In genomic region chr16:30010817-30011504, GRCh38 we compare ENCODE assay signal across 8 cellular contexts. TPM values are rescaled to one million over a fixed set of nuclear protein-coding genes. Genes with fewer than 3 reads are reported as not detected.
DNase-seq lines count a peak whose midpoint lies in the region; ATAC-seq and TF ChIP-seq lines count a peak whose summit lies in the region.

Gene DOC2A, minus strand, starts transcription at chr16:30011027. Its CDS starts 805 bp downstream, at chr16:30010222.

- no peaks in the 10 kb centered on the region for H3K79me2 ChIP-seq in SK-N-SH (ENCODE audit: insufficient read depth)

- H3K36me3 ChIP-seq in SK-N-SH (replicated peaks in 1 of 2; ENCODE audit: control insufficient read depth in 1 of 2, insufficient read depth in 2 of 2, low read length in 1 of 2), result peaks cover 0 to 2% of the 10 kb centered on the region in 2 experiments

- POLR2A ChIA-PET in SK-N-SH (lab: Yijun Ruan, JAX), result interaction anchor here (0.6 to 1.0 kb wide), 2 partner anchors 54 to 125 kb away, joined by 3 read pairs; partner anchors contain the start of gene ALDOA

- peak within 1 kb of the TSS; percentile 85; the same call in 1 of the 2 replicates for H3K4me2 ChIP-seq in SK-N-SH

- H3F3A ChIP-seq in SK-N-SH (replicated peaks; ENCODE audit: insufficient read depth), result no peaks in the 10 kb centered on the region

- no peak for TF ChIP-seq RAD21 in SK-N-SH (IDR thresholded peaks at IDR 0.05; ENCODE audit: low read length)

- no peak for TF ChIP-seq CTCF in SK-N-SH (IDR thresholded peaks at IDR 0.05)

- 3% methylated on average over 51 of the region's 84 CpGs for WGBS in SK-N-SH (ENCODE audit: low lambda C conversion rate)

- no peaks in the 10 kb centered on the region for H3K9me2 ChIP-seq in SK-N-SH

- no peak within 1 kb of the TSS for H3K9ac ChIP-seq in SK-N-SH

- no peak for TF ChIP-seq EP300 in SK-N-SH (IDR thresholded peaks at IDR 0.05; ENCODE audit: borderline replicate concordance in 1 of 2, low read depth in 1 of 2, low read length in 1 of 2)

- no peaks in the 10 kb centered on the region for H4K20me1 ChIP-seq in SK-N-SH (ENCODE audit: insufficient read depth)

- no peak within 1 kb of the TSS for H2AFZ ChIP-seq in SK-N-SH (ENCODE audit: low read depth)

- H3K9me3 ChIP-seq in SK-N-SH, result no peaks in the 10 kb centered on the region

- H3K27me3 ChIP-seq in SK-N-SH (ENCODE audit: insufficient read depth), result no peaks in the 10 kb centered on the region

- ATAC-seq in GM18520 (IDR thresholded peaks at IDR 0.05; ENCODE audit: unreplicated experiment), result no peak

- H3K4me3 ChIP-seq in SK-N-SH (ENCODE audit: low read depth in 2 of 2, low read length in 1 of 2), result peak within 1 kb of the TSS; percentile 46 to 53; a peak in 3 of 4 replicates

- DNase-seq in stimulated activated CD4-positive, alpha-beta T cell treated with anti-CD3 and anti-CD28 coated beads, Interleukin-12 subunit alpha, Interleukin-12 subunit beta, amount 100 ng/mL, for 4 hours, result peak; percentile 40
- DNase-seq in stimulated activated CD4-positive, alpha-beta T cell treated with anti-CD3 and anti-CD28 coated beads, Interleukin-1b, Interleukin-23, amount 100 ng/mL, for 48 hours, result no peak
- DNase-seq in SK-N-SH, result peak; percentile 93
- peak; percentile 71 for DNase-seq in ecto neural progenitor cell (ENCODE audit: low spot score)
- DNase-seq in occipital lobe (lab: John Stamatoyannopoulos, UW), result no peak
- no peak for DNase-seq in activated gamma-delta T cell treated with Interleukin-2 at 50 U/mL for 16 hours
- DNase-seq in HuH-7 (ENCODE audit: low spot score), result no peak

- H3K27ac ChIP-seq in SK-N-SH (ENCODE audit: low read depth in 2 of 2, low read length in 1 of 2), result no peak within 1 kb of the TSS

- H3K4me1 ChIP-seq in SK-N-SH (ENCODE audit: control insufficient read depth in 1 of 2, insufficient read depth in 2 of 2, low read depth in 1 of 2, low read length in 1 of 2), result peaks cover 0 to 5% of the 10 kb centered on the region in 2 experiments; a peak in 1 of 4 replicates

- CTCF ChIA-PET in SK-N-SH (lab: Yijun Ruan, JAX), result interaction anchor here (1.5 kb wide), 1 partner anchor 14 kb away, joined by 4 read pairs; no protein-coding TSS in a partner anchor

TF ChIP-seq in SK-N-SH, 30 proteins besides CTCF, POLR2A, EP300 and RAD21:
- no peak for TF ChIP-seq RFX5 (IDR thresholded peaks at IDR 0.05; ENCODE audit: low read length)
- no peak for TF ChIP-seq JUND (IDR thresholded peaks at IDR 0.05)
- TF ChIP-seq SMC3 (IDR thresholded peaks at IDR 0.05; ENCODE audit: low read depth, low read length), result no peak
- no peak for TF ChIP-seq MEF2A (IDR thresholded peaks at IDR 0.05; ENCODE audit: borderline replicate concordance, low read depth)
- TF ChIP-seq MXI1 (IDR thresholded peaks at IDR 0.05; ENCODE audit: low read depth, low read length), result peak; percentile 61
- peak; percentile 53; the same call in 1 of the 2 replicates for TF ChIP-seq MAX (IDR thresholded peaks at IDR 0.05; ENCODE audit: low read depth)
- no peak for TF ChIP-seq NFIC (IDR thresholded peaks at IDR 0.05; ENCODE audit: borderline replicate concordance)
- no peak for TF ChIP-seq TAF1 (IDR thresholded peaks at IDR 0.05; ENCODE audit: borderline replicate concordance, low read depth, low read length)
- no peak for TF ChIP-seq SIN3A (IDR thresholded peaks at IDR 0.05; ENCODE audit: borderline replicate concordance, low read depth, low read length)

RNA-seq across cellular contexts. Expression of gene DOC2A, which starts in this region (rescaled TPM):
- polyA plus RNA-seq in SK-N-SH (2012; rRNA removed), result 10.3 and 10.4 TPM in 2 replicates
- polyA plus RNA-seq in SK-N-SH (2012; cell fraction: cytosol; rRNA removed), result 2.3 and 4.3 TPM in 2 replicates
- polyA plus RNA-seq in SK-N-SH (2012; cell fraction: nucleus; rRNA removed), result 58.4 and 67.6 TPM in 2 replicates
- 10.5 TPM for total RNA-seq in occipital lobe

Comparison
In these comparisons a context has a peak if more than half of its experiments do, and no peak if none do; other contexts are left out.
1. DNase-seq: peak in stimulated activated CD4-positive, alpha-beta T cell treated with anti-CD3 and anti-CD28 coated beads, Interleukin-12 subunit alpha, Interleukin-12 subunit beta, amount 100 ng/mL, for 4 hours (single experiment), SK-N-SH (single experiment) and ecto neural progenitor cell (single experiment); none in stimulated activated CD4-positive, alpha-beta T cell treated with anti-CD3 and anti-CD28 coated beads, Interleukin-1b, Interleukin-23, amount 100 ng/mL, for 48 hours (single experiment), occipital lobe (single experiment), activated gamma-delta T cell treated with Interleukin-2 at 50 U/mL for 16 hours (single experiment) and HuH-7 (single experiment).